In genomic region chr1:174022976-174023277, GRCh38 we compare ENCODE assay signal across 8 cellular contexts. TPM values are rescaled to one million over a fixed set of nuclear protein-coding genes. Genes with fewer than 3 reads are reported as not detected.
DNase-seq lines count a peak whose midpoint lies in the region; ATAC-seq, FAIRE-seq and TF ChIP-seq lines count a peak whose summit lies in the region.

No MANE protein-coding gene starts in this region.

- no peak for DNase-seq in activated naive CD4-positive, alpha-beta T cell treated with anti-CD3 and anti-CD28 coated beads for 36 hours
- DNase-seq in activated naive CD4-positive, alpha-beta T cell treated with anti-CD3 and anti-CD28 coated beads, Interleukin-2, amount 50 U/mL, for 16 hours = no peak
- DNase-seq in GM12878 (ENCODE audit: low read depth, low spot score) (no peak), memory B cell (ENCODE audit: low spot score in 2 of 2) (no peak), type B pancreatic cell (ENCODE audit: extremely low spot score, unreplicated experiment) (no peak), SK-N-DZ (ENCODE audit: low spot score) (no peak)

- H3K27ac ChIP-seq in GM12878 (ENCODE audit: control insufficient read depth, insufficient read depth) = no peak overlapping the region

- SMC1A ChIA-PET in GM12878 (lab: Charles Lee; ENCODE audit: uncharacterized antibody, unreplicated experiment) = interaction anchor here (0.9 to 1.6 kb wide), 2 partner anchors 18 to 23 kb away, joined by 4 to 5 read pairs; no protein-coding TSS in a partner anchor

- H3K36me3 ChIP-seq in GM12878 (ENCODE audit: control insufficient read depth in 2 of 2, insufficient read depth in 2 of 2, low read length in 1 of 2) = no peaks in the 10 kb centered on the region; a peak in 1 of 4 replicates

- TF ChIP-seq CTCF in GM12878 (IDR thresholded peaks at IDR 0.05 in 2 of 3, conservative IDR thresholded peaks at IDR 0.05 in 1 of 3; ENCODE audit: control insufficient read depth in 2 of 3, extremely low read depth in 1 of 3, insufficient read depth in 1 of 3, low read depth in 3 of 3, low read length in 3 of 3) (no peak), type B pancreatic cell (conservative IDR thresholded peaks at IDR 0.05) (no peak)

- peaks cover 5% of the 10 kb centered on the region for H3K4me1 ChIP-seq in GM12878 (ENCODE audit: control insufficient read depth, insufficient read depth, low read length)

- H3K79me2 ChIP-seq in GM12878 (ENCODE audit: control insufficient read depth, insufficient read depth, low read length) = peaks cover 44% of the 10 kb centered on the region

- POLR2A ChIA-PET in GM12878 (lab: Charles Lee) = interaction anchor here (1.0 to 2.6 kb wide), 4 partner anchors 14 to 308 kb away, joined by 3 to 16 read pairs (median 4); partner anchors contain the start of gene KLHL20

- 85% methylated on average over 4 of the region's 4 CpGs for WGBS in GM12878 (ENCODE audit: insufficient coverage, insufficient replicate concordance, low lambda C conversion rate, missing lambda C conversion rate)

- H3K27me3 Mint-ChIP-seq in activated naive CD4-positive, alpha-beta T cell treated with anti-CD3 and anti-CD28 coated beads for 36 hours (ENCODE audit: low read depth) = no peaks in the 10 kb centered on the region
- H3K27me3 Mint-ChIP-seq in memory B cell (no peaks in the 10 kb centered on the region), type B pancreatic cell (no peaks in the 10 kb centered on the region)

- H3K4me1 Mint-ChIP-seq in activated naive CD4-positive, alpha-beta T cell treated with anti-CD3 and anti-CD28 coated beads for 36 hours (ENCODE audit: low read depth) = peaks cover 31% of the 10 kb centered on the region
- peaks cover 13% of the 10 kb centered on the region for H3K4me1 Mint-ChIP-seq in memory B cell
- peaks cover 21% of the 10 kb centered on the region for H3K4me1 Mint-ChIP-seq in type B pancreatic cell (ENCODE audit: unreplicated experiment)

- peak overlapping the region; percentile 89; the same call in 1 of the 2 replicates for H3K9ac ChIP-seq in GM12878 (ENCODE audit: control insufficient read depth, insufficient read depth, low read length)

- peak overlapping the region; percentile 95 for H2AFZ ChIP-seq in GM12878 (ENCODE audit: control insufficient read depth, low read depth, low read length)

- no peak for TF ChIP-seq RAD21 in GM12878 (IDR thresholded peaks at IDR 0.05; ENCODE audit: insufficient read depth, low read depth, low read length)

- H3K4me2 ChIP-seq in GM12878 (ENCODE audit: control insufficient read depth, insufficient read depth) = peak overlapping the region; percentile 92

- TF ChIP-seq EP300 in GM12878 (IDR thresholded peaks at IDR 0.05; ENCODE audit: borderline replicate concordance in 1 of 2, control insufficient read depth in 1 of 2, low read depth in 2 of 2, low read length in 2 of 2) = no peak

- peak overlapping the region; percentile 94 for H3K27ac Mint-ChIP-seq in activated naive CD4-positive, alpha-beta T cell treated with anti-CD3 and anti-CD28 coated beads for 36 hours
- H3K27ac Mint-ChIP-seq in memory B cell (peak overlapping the region; percentile 94), type B pancreatic cell (peak overlapping the region; percentile 99)

- no TSS peak for BruUV-seq in GM12878 (replicated peaks; lab: Mats Ljungman, UMichigan)

- intact Hi-C loops in activated naive CD4-positive, alpha-beta T cell treated with anti-CD3 and anti-CD28 coated beads for 36 hours (cut with micrococcal nuclease) = loop anchor here (1.0 to 5.0 kb wide), 13 partner anchors 9 to 1491 kb away; partner anchors contain the start of genes CACYBP, CENPL, DARS2 and KLHL20
- intact Hi-C loops in GM12878 (cut with micrococcal nuclease; ENCODE audit: unreplicated experiment) = loop anchor here (5.0 kb wide), 3 partner anchors 51 to 156 kb away; partner anchors contain the start of genes GAS5, RABGAP1L and ZBTB37

- ATAC-seq in GM12878 = no peak
- no peak for ATAC-seq in memory B cell (ENCODE audit: low read depth)
- no peak for ATAC-seq in HG03439 (IDR thresholded peaks at IDR 0.05; ENCODE audit: unreplicated experiment)
- ATAC-seq in HG02798 (IDR thresholded peaks at IDR 0.05; ENCODE audit: poor library complexity, unreplicated experiment) = no peak

- peak overlapping the region; percentile 99 for H3K4me3 ChIP-seq in GM12878

- RAD21 ChIA-PET in GM12878 (lab: Charles Lee; ENCODE audit: unreplicated experiment) = interaction anchor here (1.2 kb wide), 1 partner anchor 17 kb away, joined by 7 read pairs; no protein-coding TSS in a partner anchor

- H3K9me3 ChIP-seq in GM12878 (replicated peaks; ENCODE audit: control insufficient read depth, insufficient read depth, low read length) = no peaks in the 10 kb centered on the region

- peak overlapping the region; percentile 93 for H3K4me3 Mint-ChIP-seq in activated naive CD4-positive, alpha-beta T cell treated with anti-CD3 and anti-CD28 coated beads for 36 hours
- H3K4me3 Mint-ChIP-seq in memory B cell (peak overlapping the region; percentile 96), type B pancreatic cell (peak overlapping the region; percentile 98)

- no peak for TF ChIP-seq POLR2A in GM12878 (IDR thresholded peaks at IDR 0.05; ENCODE audit: low read depth, low read length)

- peaks cover 5% of the 10 kb centered on the region; the same call in 1 of the 2 replicates for H4K20me1 ChIP-seq in GM12878 (ENCODE audit: control insufficient read depth, insufficient read depth)

- in situ Hi-C loops in GM12878 (cut with MboI) = no loop called here

- CTCF ChIA-PET in activated naive CD4-positive, alpha-beta T cell treated with anti-CD3 and anti-CD28 coated beads for 36 hours (lab: Charles Lee) = interaction anchor here (0.6 kb wide), 1 partner anchor 29 kb away, joined by 3 read pairs; no protein-coding TSS in a partner anchor
- CTCF ChIA-PET in GM12878 (lab: Yijun Ruan, JAX) = interaction anchor here (0.5 kb wide), 1 partner anchor 195 kb away, joined by 3 read pairs; no protein-coding TSS in a partner anchor

- no peaks in the 10 kb centered on the region for H3K27me3 ChIP-seq in GM12878 (replicated peaks in 1 of 2; ENCODE audit: control insufficient read depth in 2 of 2, insufficient read depth in 2 of 2, low read length in 1 of 2)

- H3K36me3 Mint-ChIP-seq in activated naive CD4-positive, alpha-beta T cell treated with anti-CD3 and anti-CD28 coated beads for 36 hours (ENCODE audit: low read depth) = peaks cover 2% of the 10 kb centered on the region
- H3K36me3 Mint-ChIP-seq in memory B cell (peaks cover 2% of the 10 kb centered on the region), type B pancreatic cell (peaks cover 4% of the 10 kb centered on the region)

- no peaks in the 10 kb centered on the region for H3K9me3 Mint-ChIP-seq in activated naive CD4-positive, alpha-beta T cell treated with anti-CD3 and anti-CD28 coated beads for 36 hours
- H3K9me3 Mint-ChIP-seq in memory B cell (no peaks in the 10 kb centered on the region), type B pancreatic cell (no peaks in the 10 kb centered on the region)

- FAIRE-seq in GM12878 (lab: Jason Lieb, UNC) = no peak

TF ChIP-seq in GM12878, 131 proteins besides CTCF, POLR2A, EP300 and RAD21:
- TF ChIP-seq DPF2 (IDR thresholded peaks at IDR 0.05) = no peak
TF ChIP-seq in GM12878: peak in this region for 0.

RNA-seq across cellular contexts. Expression of gene RC3H1, which starts 0.8 kb away (rescaled TPM):
- 10 to 100 TPM; 24.2 to 27.1 TPM for total RNA-seq in activated naive CD4-positive, alpha-beta T cell treated with anti-CD3 and anti-CD28 coated beads for 36 hours
- total RNA-seq in GM12878 (2013; cell fraction: nucleolus; rRNA removed) = 79.1 and 81.8 TPM in 2 replicates
- total RNA-seq in GM12878 (2014; rRNA removed) = 22.5 and 25.0 TPM in 2 replicates
- 30.9 and 34.7 TPM in 2 replicates for total RNA-seq in GM12878 (2014; rRNA removed; fragmentation: Illumina TruSeq; extraction: Trizol)
- 31.9 and 33.9 TPM in 2 replicates for total RNA-seq in GM12878 (2021)
- 6.3 TPM for polyA plus RNA-seq in GM12878 (2011; ENCODE audit: low read depth)
- polyA plus RNA-seq in GM12878 (2011; rRNA removed) = 18.2 and 19.3 TPM in 2 replicates
- polyA plus RNA-seq in GM12878 (2011; cell fraction: cytosol; rRNA removed) = 10.6 and 12.0 TPM in 2 replicates
- 11.7 and 13.3 TPM in 2 replicates for polyA plus RNA-seq in GM12878 (2011; cell fraction: nucleus; rRNA removed)
- polyA plus RNA-seq in GM12878 (2012) = 5.4 and 5.5 TPM in 2 replicates
- polyA plus RNA-seq in GM12878 (2014; fragmentation: Illumina TruSeq; extraction: Trizol) = 9.9 and 11.7 TPM in 2 replicates
- polyA plus RNA-seq in GM12878 (2014; fragmentation: Nextera tagmentation; extraction: Ambion mirVana) = 1 to 10 TPM; 1.4 to 3.2 TPM
- polyA plus RNA-seq in GM12878 (2014; rRNA removed) = 7.9 and 10.1 TPM in 2 replicates
- polyA plus RNA-seq in GM12878 (2016; fragmentation: Nextera tagmentation; extraction: Ambion mirVana) = 10 to 100 TPM; 11.7 to 12.0 TPM
- 81.1 and 96.3 TPM in 2 replicates for polyA minus RNA-seq in GM12878 (2011; rRNA and poly(A)+ RNA removed)
- 26.2 and 32.3 TPM in 2 replicates for polyA minus RNA-seq in GM12878 (2011; cell fraction: cytosol; rRNA and poly(A)+ RNA removed)
- polyA minus RNA-seq in GM12878 (2011; cell fraction: nucleus; rRNA and poly(A)+ RNA removed) = 25.9 and 44.9 TPM in 2 replicates
- 35.7 and 39.4 TPM in 2 replicates for total RNA-seq in type B pancreatic cell (ENCODE audit: low replicate concordance)
- polyA plus RNA-seq in SK-N-DZ (2014; cell fraction: cytosol; rRNA removed) = 5.4 and 6.2 TPM in 2 replicates
- polyA plus RNA-seq in SK-N-DZ (2014; cell fraction: nucleus; rRNA removed) = 6.3 and 6.8 TPM in 2 replicates
